In genomic region chr2:171420728-171421563, GRCh38 we compare ENCODE assay signal across 27 cellular contexts. TPM values are rescaled to one million over a fixed set of nuclear protein-coding genes. Genes with fewer than 3 reads are reported as not detected.
DNase-seq lines count a peak whose midpoint lies in the region; ATAC-seq and TF ChIP-seq lines count a peak whose summit lies in the region.
"Had no signal": no experiment of that assay in that cellular context is flagged by ENCODE, and none has a peak within 500 bp of the region (broad histone marks: within the 10 kb centered on the region; RNA-seq: fewer than 3 reads in every experiment).

No MANE protein-coding gene starts in this region.

- no peak overlapping the region for H3K4me3 ChIP-seq in HEK293 (ENCODE audit: low read depth, low read length)
- H3K4me3 ChIP-seq: cardiac muscle cell, coronary artery, ovary, upper lobe of left lung had no signal

- H3K4me1 Mint-ChIP-seq in activated T-cell treated with anti-CD3 and anti-CD28 coated beads, Interleukin-2, amount 50 U/mL, for 24 hours (ENCODE audit: low read depth): peaks cover 39% of the 10 kb centered on the region
- H3K4me1 Mint-ChIP-seq in activated T-cell treated with anti-CD3 and anti-CD28 coated beads, Interleukin-2, amount 50 U/mL, for 4 hours (ENCODE audit: low read depth): peaks cover 23% of the 10 kb centered on the region
- H3K4me1 Mint-ChIP-seq in WTC11: peaks cover 11% of the 10 kb centered on the region
- H3K4me1 Mint-ChIP-seq in naive B cell: peaks cover 13 to 20% (median 16%) of the 10 kb centered on the region in 3 donors
- H3K4me1 Mint-ChIP-seq in osteocyte (ENCODE audit: unreplicated experiment): peaks cover 4% of the 10 kb centered on the region
- H3K4me1 Mint-ChIP-seq: nephron had no signal

- H3K4me3 Mint-ChIP-seq in activated T-cell treated with anti-CD3 and anti-CD28 coated beads, Interleukin-2, amount 50 U/mL, for 24 hours: no peak overlapping the region
- no peak overlapping the region for H3K4me3 Mint-ChIP-seq in activated T-cell treated with anti-CD3 and anti-CD28 coated beads, Interleukin-2, amount 50 U/mL, for 4 hours
- no peak overlapping the region for H3K4me3 Mint-ChIP-seq in WTC11
- H3K4me3 Mint-ChIP-seq in naive B cell: peak overlapping the region in 6 of 8 donors; percentile 4 to 45 (median 34)
- H3K4me3 Mint-ChIP-seq in osteocyte (ENCODE audit: unreplicated experiment): no peak overlapping the region
- H3K4me3 Mint-ChIP-seq: mesothelial cell of epicardium, nephron had no signal

- no peak for TF ChIP-seq CTCF in HEK293 (tag by site-specific recombination; IDR thresholded peaks at IDR 0.05)
- no peak for TF ChIP-seq CTCF in WTC11 (IDR thresholded peaks at IDR 0.05)
- no peak for TF ChIP-seq CTCF in osteocyte (IDR thresholded peaks at IDR 0.05)

- no peak for ATAC-seq in activated T-cell treated with anti-CD3 and anti-CD28 coated beads, Interleukin-2, amount 50 U/mL, for 4 hours
- ATAC-seq in WTC11: no peak
- peak; percentile 68 to 74 for ATAC-seq in naive B cell (ENCODE audit: low read depth in 2 of 2)
- no peak for ATAC-seq in HG02870 (IDR thresholded peaks at IDR 0.05; ENCODE audit: unreplicated experiment)
- ATAC-seq: Panc1 had no signal

- no peaks in the 10 kb centered on the region for H3K9me3 ChIP-seq in HEK293 (ENCODE audit: control insufficient read depth, insufficient read depth, low read depth, low read length)
- H3K9me3 ChIP-seq: ovary had no signal

- POLR2A ChIA-PET in HEK293 (lab: Yijun Ruan, JAX) (no interaction called here), WTC11 (lab: Charles Lee) (interaction anchor here (0.6 kb wide), 1 partner anchor 444 kb away, joined by 3 read pairs; no protein-coding TSS in a partner anchor)

- no peaks in the 10 kb centered on the region for H3K27me3 Mint-ChIP-seq in activated T-cell treated with anti-CD3 and anti-CD28 coated beads, Interleukin-2, amount 50 U/mL, for 24 hours
- no peaks in the 10 kb centered on the region for H3K27me3 Mint-ChIP-seq in activated T-cell treated with anti-CD3 and anti-CD28 coated beads, Interleukin-2, amount 50 U/mL, for 4 hours (ENCODE audit: low read depth)
- H3K27me3 Mint-ChIP-seq in WTC11 (ENCODE audit: low read depth) (peaks cover 4% of the 10 kb centered on the region; the same call in 1 of the 2 replicates), naive B cell (no peaks in the 10 kb centered on the region), osteocyte (ENCODE audit: unreplicated experiment) (no peaks in the 10 kb centered on the region)

- H3K4me1 ChIP-seq in HEK293 (ENCODE audit: control insufficient read depth, insufficient read depth, low read length): no peaks in the 10 kb centered on the region

- H3K27ac Mint-ChIP-seq in activated T-cell treated with anti-CD3 and anti-CD28 coated beads, Interleukin-2, amount 50 U/mL, for 24 hours: peak overlapping the region; percentile 83
- H3K27ac Mint-ChIP-seq in WTC11: no peak overlapping the region
- H3K27ac Mint-ChIP-seq in naive B cell: peak overlapping the region in 5 of 6 donors; percentile 4 to 68 (median 57)
- no peak overlapping the region for H3K27ac Mint-ChIP-seq in osteocyte (ENCODE audit: unreplicated experiment)
- H3K27ac Mint-ChIP-seq: mesothelial cell of epicardium, nephron had no signal

- no peak overlapping the region for H3K27ac ChIP-seq in HEK293 (ENCODE audit: extremely low read depth, low read depth, low read length)
- H3K27ac ChIP-seq: cardiac muscle cell, coronary artery, ovary, upper lobe of left lung had no signal

- CTCF ChIA-PET in HEK293 (lab: Yijun Ruan, JAX): interaction anchor here (0.7 kb wide), 1 partner anchor 248 kb away, joined by 3 read pairs; no protein-coding TSS in a partner anchor
- CTCF ChIA-PET in WTC11 (lab: Charles Lee): interaction anchor here (0.8 kb wide), 1 partner anchor 32 kb away, joined by 9 read pairs; no protein-coding TSS in a partner anchor

- no peak for DNase-seq in activated T-cell treated with anti-CD3 and anti-CD28 coated beads, Interleukin-2, amount 50 U/mL, for 24 hours
- DNase-seq in activated T-cell treated with anti-CD3 and anti-CD28 coated beads, Interleukin-2, amount 50 U/mL, for 4 hours: no peak
- DNase-seq in WTC11 (ENCODE audit: low spot score) (no peak), naive B cell (peak; percentile 25), osteocyte (ENCODE audit: extremely low spot score, unreplicated experiment) (no peak)
- no peak for DNase-seq in activated CD4-positive, CD25-positive, alpha-beta regulatory T cell treated with anti-CD3 and anti-CD28 coated beads, Interleukin-2, amount 50 U/mL, for 72 hours
- DNase-seq: ACHN; activated effector memory CD4-positive, alpha-beta T cell treated with anti-CD3 and anti-CD28 coated beads, Interleukin-2, amount 50 U/mL, for 16 hours; anterior cingulate cortex; DMS153; effector memory CD4-positive, alpha-beta T cell; head of caudate nucleus; NCI-H1105 treated with DMSO at 0.1 percent for 48 hours; NCI-H1930; NCI-H524; ovary; SHP77 treated with DMSO at 0.1 percent for 48 hours; small intestine; SW 1271; upper lobe of left lung had no signal

- H3K9me3 Mint-ChIP-seq in activated T-cell treated with anti-CD3 and anti-CD28 coated beads, Interleukin-2, amount 50 U/mL, for 24 hours: peaks cover 27% of the 10 kb centered on the region
- H3K9me3 Mint-ChIP-seq in activated T-cell treated with anti-CD3 and anti-CD28 coated beads, Interleukin-2, amount 50 U/mL, for 4 hours: peaks cover 21% of the 10 kb centered on the region
- H3K9me3 Mint-ChIP-seq in WTC11: peaks cover 43% of the 10 kb centered on the region
- H3K9me3 Mint-ChIP-seq in naive B cell: peaks cover 7 to 36% (median 31%) of the 10 kb centered on the region in 7 donors
- no peaks in the 10 kb centered on the region for H3K9me3 Mint-ChIP-seq in osteocyte (ENCODE audit: unreplicated experiment)

- H3K36me3 ChIP-seq in HEK293 (ENCODE audit: control insufficient read depth in 2 of 2, insufficient read depth in 1 of 2, low read length in 2 of 2): peaks cover 0 to 4% of the 10 kb centered on the region in 2 experiments; a peak in 1 of 3 replicates
- H3K36me3 ChIP-seq: cardiac muscle cell, ovary, upper lobe of left lung had no signal

- peaks cover 50% of the 10 kb centered on the region for H3K36me3 Mint-ChIP-seq in activated T-cell treated with anti-CD3 and anti-CD28 coated beads, Interleukin-2, amount 50 U/mL, for 24 hours (ENCODE audit: low read depth)
- H3K36me3 Mint-ChIP-seq in activated T-cell treated with anti-CD3 and anti-CD28 coated beads, Interleukin-2, amount 50 U/mL, for 4 hours (ENCODE audit: insufficient read depth): peaks cover 25% of the 10 kb centered on the region
- peaks cover 53% of the 10 kb centered on the region for H3K36me3 Mint-ChIP-seq in WTC11
- peaks cover 8 to 18% of the 10 kb centered on the region in 2 donors for H3K36me3 Mint-ChIP-seq in naive B cell
- peaks cover 14% of the 10 kb centered on the region for H3K36me3 Mint-ChIP-seq in osteocyte (ENCODE audit: unreplicated experiment)

TF ChIP-seq in HEK293, 187 proteins besides CTCF, POLR2A, EP300 and RAD21 (continues in another document):
- TF ChIP-seq ZNF133 (tag by site-specific recombination; IDR thresholded peaks at IDR 0.05): peak; percentile 66; the same call in 1 of the 2 replicates
- TF ChIP-seq ZNF639 (tag by site-specific recombination; IDR thresholded peaks at IDR 0.05): no peak
- no peak for TF ChIP-seq ZBTB20 (tag by site-specific recombination; IDR thresholded peaks at IDR 0.05)

TF ChIP-seq in WTC11, 78 proteins besides CTCF, POLR2A, EP300 and RAD21:
- TF ChIP-seq USF2 (CRISPR knock-in tag; IDR thresholded peaks at IDR 0.05) (no peak), ZNF121 (CRISPR knock-in tag; IDR thresholded peaks at IDR 0.05) (peak; percentile 65; the same call in 1 of the 2 replicates), ATF3 (CRISPR knock-in tag; conservative IDR thresholded peaks at IDR 0.05) (no peak), NR1H2 (CRISPR knock-in tag; IDR thresholded peaks at IDR 0.05) (no peak)

RNA-seq across cellular contexts. Expression of gene METTL8, which starts 12.8 kb away (rescaled TPM):
- total RNA-seq in activated T-cell treated with anti-CD3 and anti-CD28 coated beads, Interleukin-2, amount 50 U/mL, for 4 hours: 10 to 100 TPM; 30.1 to 38.6 (median 30.8) TPM
- 47.8 to 59.1 TPM (median 53.4 TPM) in 3 replicates for total RNA-seq in WTC11 (2021)
- 10 to 100 TPM; 25.9 to 70.3 (median 54.4) TPM for polyA plus RNA-seq in naive B cell (ENCODE audit: low read depth in 6 of 6)
- total RNA-seq in osteocyte: 21.7 and 27.1 TPM in 2 replicates

RNA-seq across cellular contexts. Expression of gene DCAF17, which starts 13.1 kb away (rescaled TPM):
- total RNA-seq in activated T-cell treated with anti-CD3 and anti-CD28 coated beads, Interleukin-2, amount 50 U/mL, for 4 hours: 10 to 100 TPM; 19.1 to 26.9 (median 23.0) TPM
- total RNA-seq in WTC11 (2021) (27.2 to 34.0 TPM (median 30.5 TPM) in 3 replicates), osteocyte (19.2 and 21.9 TPM in 2 replicates)
- 10 to 100 TPM; 13.4 to 20.1 (median 17.0) TPM for polyA plus RNA-seq in naive B cell (ENCODE audit: low read depth in 6 of 6)

Comparison
In these comparisons a context has a peak if more than half of its experiments do, and no peak if none do; other contexts are left out.
1. H3K27ac Mint-ChIP-seq: peak in activated T-cell treated with anti-CD3 and anti-CD28 coated beads, Interleukin-2, amount 50 U/mL, for 24 hours (single experiment) and naive B cell (5 of 6); none in WTC11 (single experiment) and osteocyte (single experiment).
2. H3K4me3 Mint-ChIP-seq: peak in naive B cell (6 of 8); none in activated T-cell treated with anti-CD3 and anti-CD28 coated beads, Interleukin-2, amount 50 U/mL, for 24 hours (single experiment), activated T-cell treated with anti-CD3 and anti-CD28 coated beads, Interleukin-2, amount 50 U/mL, for 4 hours (single experiment), WTC11 (single experiment) and osteocyte (single experiment).
3. ATAC-seq: peak in naive B cell (2 of 2); none in activated T-cell treated with anti-CD3 and anti-CD28 coated beads, Interleukin-2, amount 50 U/mL, for 4 hours (0 of 2), WTC11 (single experiment) and HG02870 (single experiment).